ENCODE assay signal across 8 cellular contexts in genomic region chr17:15651001-15651582, GRCh38. TPM values are rescaled to one million over a fixed set of nuclear protein-coding genes. Genes with fewer than 3 reads are reported as not detected.
DNase-seq lines count a peak whose midpoint lies in the region; ATAC-seq and TF ChIP-seq lines count a peak whose summit lies in the region.

No MANE protein-coding gene starts in this region.

- peaks cover 14% of the 10 kb centered on the region for H3K4me1 Mint-ChIP-seq in activated CD4-positive, alpha-beta T cell treated with anti-CD3 and anti-CD28 coated beads, Interleukin-2, amount 10 ng/mL, durations not matched to agents 7 days and 5 days
- H3K4me1 Mint-ChIP-seq in CD8-positive, alpha-beta memory T cell: peaks cover 7 to 11% (median 7%) of the 10 kb centered on the region in 3 donors

- no peaks in the 10 kb centered on the region for H3K9me3 Mint-ChIP-seq in activated CD4-positive, alpha-beta T cell treated with anti-CD3 and anti-CD28 coated beads, Interleukin-2, amount 10 ng/mL, durations not matched to agents 7 days and 5 days
- H3K9me3 Mint-ChIP-seq in CD8-positive, alpha-beta memory T cell: no peaks in the 10 kb centered on the region

- 9 to 12% methylated on average over 7 to 9 of the region's 10 CpGs for WGBS in lower leg skin, 2 donors

- H3K27me3 ChIP-seq in ascending aorta: no peaks in the 10 kb centered on the region
- H3K27me3 ChIP-seq in upper lobe of right lung: no peaks in the 10 kb centered on the region
- H3K27me3 ChIP-seq in CD8-positive, alpha-beta memory T cell (ENCODE audit: insufficient read depth, low read length, poor library complexity, severe bottlenecking): no peaks in the 10 kb centered on the region

- no peak for DNase-seq in activated CD4-positive, alpha-beta T cell treated with anti-CD3 and anti-CD28 coated beads, Interleukin-2, amount 10 ng/mL, durations not matched to agents 7 days and 5 days
- no peak for DNase-seq in activated CD4-positive, alpha-beta T cell treated with anti-CD3 and anti-CD28 coated beads, Interleukin-2, amount 50 U/mL, for 48 hours
- DNase-seq in ascending aorta (ENCODE audit: low spot score in 2 of 2): no peak
- peak in 1 of 2 donors; percentile 85 for DNase-seq in lower leg skin (ENCODE audit: low spot score in 2 of 2)
- no peak for DNase-seq in upper lobe of right lung
- DNase-seq in CD8-positive, alpha-beta memory T cell: no peak
- no peak for DNase-seq in omental fat pad (ENCODE audit: low spot score)
- DNase-seq in HPDE6-E6E7 (ENCODE audit: extremely low spot score): no peak

- TF ChIP-seq CTCF in ascending aorta (IDR thresholded peaks at IDR 0.05) (no peak), lower leg skin (IDR thresholded peaks at IDR 0.05) (no peak), upper lobe of right lung (IDR thresholded peaks at IDR 0.05) (no peak), omental fat pad (IDR thresholded peaks at IDR 0.05) (no peak)

- ATAC-seq in upper lobe of right lung: peak; percentile 1
- no peak for ATAC-seq in omental fat pad (ENCODE audit: low FRiP score)

- intact Hi-C loops in ascending aorta (cut with DNase I) (loop anchor here (2.0 to 5.0 kb wide), 2 partner anchors 36 to 48 kb away; partner anchors contain the start of gene ZNF286A), lower leg skin (cut with DNase I; ENCODE audit: low total_unique reads) (no loop called here), upper lobe of right lung (cut with DNase I) (no loop called here)

- H3K27me3 Mint-ChIP-seq in activated CD4-positive, alpha-beta T cell treated with anti-CD3 and anti-CD28 coated beads, Interleukin-2, amount 10 ng/mL, durations not matched to agents 7 days and 5 days: no peaks in the 10 kb centered on the region
- no peaks in the 10 kb centered on the region for H3K27me3 Mint-ChIP-seq in CD8-positive, alpha-beta memory T cell

- H3K4me1 ChIP-seq in ascending aorta (peaks cover 0 to 13% of the 10 kb centered on the region in 2 donors), upper lobe of right lung (peaks cover 17% of the 10 kb centered on the region)
- no peaks in the 10 kb centered on the region for H3K4me1 ChIP-seq in CD8-positive, alpha-beta memory T cell (ENCODE audit: insufficient read depth, low read length)

- H3K4me3 Mint-ChIP-seq in activated CD4-positive, alpha-beta T cell treated with anti-CD3 and anti-CD28 coated beads, Interleukin-2, amount 10 ng/mL, durations not matched to agents 7 days and 5 days: peak overlapping the region; percentile 28
- H3K4me3 Mint-ChIP-seq in CD8-positive, alpha-beta memory T cell: peak overlapping the region in 2 of 7 donors; percentile 26 to 34

- H3K9me3 ChIP-seq in ascending aorta: no peaks in the 10 kb centered on the region
- no peaks in the 10 kb centered on the region for H3K9me3 ChIP-seq in upper lobe of right lung
- H3K9me3 ChIP-seq in CD8-positive, alpha-beta memory T cell (ENCODE audit: low read length): no peaks in the 10 kb centered on the region

- peak overlapping the region; percentile 70 to 71 for H3K4me3 ChIP-seq in ascending aorta
- peak overlapping the region; percentile 16 for H3K4me3 ChIP-seq in lower leg skin (ENCODE audit: low read depth, poor library complexity, severe bottlenecking)
- H3K4me3 ChIP-seq in upper lobe of right lung: peak overlapping the region; percentile 50
- H3K4me3 ChIP-seq in CD8-positive, alpha-beta memory T cell (ENCODE audit: low read length): no peak overlapping the region

- CTCF ChIA-PET in activated CD4-positive, alpha-beta T cell treated with anti-CD3 and anti-CD28 coated beads, Interleukin-2, amount 10 ng/mL, durations not matched to agents 7 days and 5 days (lab: Charles Lee): no interaction called here
- CTCF ChIA-PET in CD8-positive, alpha-beta memory T cell (lab: Charles Lee): no interaction called here

- H3K36me3 ChIP-seq in ascending aorta (no peaks in the 10 kb centered on the region), upper lobe of right lung (no peaks in the 10 kb centered on the region)
- no peaks in the 10 kb centered on the region for H3K36me3 ChIP-seq in CD8-positive, alpha-beta memory T cell (ENCODE audit: insufficient read depth, low read length)

- peak overlapping the region; percentile 38 for H3K27ac Mint-ChIP-seq in activated CD4-positive, alpha-beta T cell treated with anti-CD3 and anti-CD28 coated beads, Interleukin-2, amount 10 ng/mL, durations not matched to agents 7 days and 5 days
- no peak overlapping the region for H3K27ac Mint-ChIP-seq in CD8-positive, alpha-beta memory T cell

- peaks cover 3% of the 10 kb centered on the region for H3K36me3 Mint-ChIP-seq in activated CD4-positive, alpha-beta T cell treated with anti-CD3 and anti-CD28 coated beads, Interleukin-2, amount 10 ng/mL, durations not matched to agents 7 days and 5 days (ENCODE audit: low read depth)
- H3K36me3 Mint-ChIP-seq in CD8-positive, alpha-beta memory T cell: peaks cover 0 to 3% (median under 1%) of the 10 kb centered on the region in 3 donors

- H3K27ac ChIP-seq in ascending aorta (peak overlapping the region; percentile 67 to 74), upper lobe of right lung (peak overlapping the region; percentile 67)
- no peak overlapping the region for H3K27ac ChIP-seq in CD8-positive, alpha-beta memory T cell (ENCODE audit: low read depth, low read length)

- no peak for TF ChIP-seq POLR2A in lower leg skin (IDR thresholded peaks at IDR 0.05)

- POLR2A ChIA-PET in activated CD4-positive, alpha-beta T cell treated with anti-CD3 and anti-CD28 coated beads, Interleukin-2, amount 10 ng/mL, durations not matched to agents 7 days and 5 days (lab: Charles Lee): no interaction called here
- POLR2A ChIA-PET in CD8-positive, alpha-beta memory T cell (lab: Charles Lee): no interaction called here

RNA-seq across cellular contexts. Expression of gene FBXW10B, which starts 31.6 kb away (rescaled TPM):
- total RNA-seq in activated CD4-positive, alpha-beta T cell treated with anti-CD3 and anti-CD28 coated beads, Interleukin-2, amount 10 ng/mL, durations not matched to agents 7 days and 5 days: under 1 TPM; 0.44 to 0.60 TPM
- total RNA-seq in ascending aorta: not detected
- total RNA-seq in lower leg skin: 1 to 10 TPM in 3 of 4 donors, under 1 TPM in 1; 0.25 to 3.1 (median 1.5) TPM
- total RNA-seq in upper lobe of right lung: 1.4 TPM
- total RNA-seq in CD8-positive, alpha-beta memory T cell: under 1 TPM; 0.26 to 0.89 TPM
- polyA plus RNA-seq in CD8-positive, alpha-beta memory T cell: not detected
- 1 to 10 TPM; 1.1 to 8.0 (median 3.0) TPM for total RNA-seq in omental fat pad

RNA-seq across cellular contexts. Expression of gene TRIM16, which starts 33.0 kb away (rescaled TPM):
- total RNA-seq in activated CD4-positive, alpha-beta T cell treated with anti-CD3 and anti-CD28 coated beads, Interleukin-2, amount 10 ng/mL, durations not matched to agents 7 days and 5 days: 1 to 10 TPM; 7.2 to 8.7 TPM
- total RNA-seq in ascending aorta (22.0 TPM), lower leg skin (10 to 100 TPM; 33.2 to 80.1 (median 48.9) TPM), upper lobe of right lung (20.1 TPM), omental fat pad (10 to 100 TPM; 20.2 to 36.7 (median 25.5) TPM)
- total RNA-seq in CD8-positive, alpha-beta memory T cell: 1 to 10 TPM; 8.1 to 8.2 TPM
- 1.8 TPM for polyA plus RNA-seq in CD8-positive, alpha-beta memory T cell

RNA-seq across cellular contexts. Expression of gene ZNF286A, which starts 48.5 kb away (rescaled TPM):
- 10 to 100 TPM; 18.0 to 21.2 TPM for total RNA-seq in activated CD4-positive, alpha-beta T cell treated with anti-CD3 and anti-CD28 coated beads, Interleukin-2, amount 10 ng/mL, durations not matched to agents 7 days and 5 days
- total RNA-seq in ascending aorta (42.3 TPM), lower leg skin (10 to 100 TPM in 3 of 4 donors, 1 to 10 TPM in 1; 6.0 to 34.6 (median 21.2) TPM), upper lobe of right lung (11.6 TPM), omental fat pad (10 to 100 TPM; 11.9 to 28.9 (median 19.1) TPM)
- total RNA-seq in CD8-positive, alpha-beta memory T cell: 10 to 100 TPM; 26.4 to 27.6 TPM
- polyA plus RNA-seq in CD8-positive, alpha-beta memory T cell: 18.9 TPM
